ENCODE assay signal across 9 cellular contexts in genomic region chr22:39960791-39961746, GRCh38. TPM values are rescaled to one million over a fixed set of nuclear protein-coding genes. Genes with fewer than 3 reads are reported as not detected.
DNase-seq lines count a peak whose midpoint lies in the region; ATAC-seq and TF ChIP-seq lines count a peak whose summit lies in the region.
"Had no signal": no experiment of that assay in that cellular context is flagged by ENCODE, and none has a peak within 500 bp of the region (broad histone marks: within the 10 kb centered on the region; RNA-seq: fewer than 3 reads in every experiment).

No MANE protein-coding gene starts in this region.

- H3K27ac ChIP-seq in spleen: peak overlapping the region in 7 of 8 donors; percentile 54 to 87 (median 74)

- TF ChIP-seq CTCF in astrocyte of the spinal cord (IDR thresholded peaks at IDR 0.05; ENCODE audit: low read depth, low read length) (no peak), spleen (IDR thresholded peaks at IDR 0.05 in 8 of 11, conservative IDR thresholded peaks at IDR 0.05 in 3 of 11) (no peak)

- in situ Hi-C loops in astrocyte of the spinal cord (cut with HindIII; ENCODE audit: low sequenced_read_pairs): no loop called here

- H3K36me3 ChIP-seq in spleen: peaks cover 0 to 68% (median 1%) of the 10 kb centered on the region in 6 donors

- no peak overlapping the region for H3K27ac Mint-ChIP-seq in T-helper 17 cell

- peaks cover 0 to 14% (median 0%) of the 10 kb centered on the region in 7 donors for H3K27me3 ChIP-seq in spleen (replicated peaks in 1 of 7)

- peak overlapping the region; percentile 76 for H3K4me3 Mint-ChIP-seq in T-helper 17 cell
- H3K4me3 Mint-ChIP-seq: brain had no signal

- DNase-seq in T-helper 17 cell (peak in 1 of 3 donors; percentile 33), astrocyte of the spinal cord (ENCODE audit: low read depth, low spot score) (peak; percentile 99), spleen (peak; percentile 80), NCI-H1694 (lab: John Stamatoyannopoulos, UW) (no peak), NCI-H774 (lab: John Stamatoyannopoulos, UW) (no peak), NCI-H2081 treated with DMSO at 0.1 percent for 48 hours (lab: John Stamatoyannopoulos, UW) (no peak)

- H3K9me3 ChIP-seq in T-helper 17 cell (ENCODE audit: control insufficient read depth, low read length, poor library complexity, severe bottlenecking) (no peaks in the 10 kb centered on the region), spleen (no peaks in the 10 kb centered on the region)

- TF ChIP-seq POLR2A in spleen (IDR thresholded peaks at IDR 0.05): no peak

- H3K4me1 Mint-ChIP-seq in T-helper 17 cell: peaks cover 50% of the 10 kb centered on the region

- ATAC-seq in GM18907 (IDR thresholded peaks at IDR 0.05; ENCODE audit: unreplicated experiment): peak; percentile 74
- peak; percentile 78 for ATAC-seq in HG03095 (IDR thresholded peaks at IDR 0.05; ENCODE audit: unreplicated experiment)
- ATAC-seq in T-helper 17 cell: peak; percentile 82

- intact Hi-C loops in spleen (cut with DNase I; ENCODE audit: low total_unique reads): no loop called here

- peaks cover 22 to 75% (median 46%) of the 10 kb centered on the region in 6 donors for H3K4me1 ChIP-seq in spleen

- no peaks in the 10 kb centered on the region for H3K27me3 Mint-ChIP-seq in T-helper 17 cell
- H3K27me3 Mint-ChIP-seq: brain had no signal

- H3K36me3 Mint-ChIP-seq in T-helper 17 cell (ENCODE audit: low read depth): peaks cover 24% of the 10 kb centered on the region
- H3K36me3 Mint-ChIP-seq: brain had no signal

- 45 to 54% (median 54%) methylated on average over 13 of the region's 13 CpGs for WGBS in spleen, 5 donors

- H3K4me3 ChIP-seq in astrocyte of the spinal cord (ENCODE audit: low read depth, low read length) (no peak overlapping the region), spleen (no peak overlapping the region)

RNA-seq across cellular contexts. Expression of gene TMA7B, which starts 0.9 kb away (rescaled TPM):
- total RNA-seq in T-helper 17 cell: 10 to 100 TPM in 1 of 2 donors, 1 to 10 TPM in 1; 7.2 to 22.5 TPM
- 1 to 10 TPM; 1.5 to 4.2 (median 2.7) TPM for total RNA-seq in spleen
- under 1 TPM; 0.29 to 0.45 (median 0.35) TPM for polyA plus RNA-seq in spleen

RNA-seq across cellular contexts. Expression of gene FAM83F, which starts 33.7 kb away (rescaled TPM):
- total RNA-seq in T-helper 17 cell (1 to 10 TPM; 1.6 to 2.1 TPM), spleen (under 1 TPM in 6 of 7 donors, not detected in 1; 0.06 to 0.28 (median 0.18) TPM)
- polyA plus RNA-seq in spleen: under 1 TPM in 2 of 3 donors, not detected in 1; 0.02 to 0.13 TPM

Comparison
In these comparisons a context has a peak if more than half of its experiments do, and no peak if none do; other contexts are left out.
1. DNase-seq: peak in astrocyte of the spinal cord (single experiment) and spleen (single experiment); none in NCI-H1694 (single experiment), NCI-H774 (single experiment) and NCI-H2081 treated with DMSO at 0.1 percent for 48 hours (single experiment).
2. Peak in every context shown above with its lines, with median percentiles within 50 percentile points of each other: ATAC-seq.